6 cellular contexts compared by ENCODE assay signal in the genomic region with DNA sequence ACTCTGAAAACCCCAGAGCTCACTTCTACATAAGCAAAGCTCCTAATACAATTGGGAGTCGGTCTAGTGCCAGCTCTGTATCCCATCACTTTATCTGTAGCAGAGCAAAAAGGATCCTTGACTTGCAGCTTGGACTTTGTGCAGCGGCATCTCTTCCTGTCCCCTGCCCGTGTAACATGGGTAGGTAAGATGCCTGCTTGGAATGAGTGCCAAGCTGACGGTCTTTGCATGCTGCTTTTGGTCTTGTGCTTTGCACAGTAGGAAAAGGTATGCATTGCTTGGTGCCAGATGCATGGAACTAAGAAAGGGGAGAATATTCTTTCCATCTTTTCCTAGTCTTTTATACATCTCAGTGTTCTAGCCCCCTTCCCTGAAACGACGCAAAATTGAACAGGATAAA. TPM values are rescaled to one million over a fixed set of nuclear protein-coding genes. Genes with fewer than 3 reads are reported as not detected.
"Had no signal": no experiment of that assay in that cellular context is flagged by ENCODE, and none has a peak within 500 bp of the region (broad histone marks: within the 10 kb centered on the region; RNA-seq: fewer than 3 reads in every experiment).

No MANE protein-coding gene starts in this region.

- DNase-seq: GOT3, KG1 had no signal

- H3K4me3 ChIP-seq: GM23248, K562 had no signal

- H3K27ac ChIP-seq: GM23248, HL-60 had no signal

RNA-seq across cellular contexts. Expression of a gene that starts 37.7 kb away (rescaled TPM):
- total RNA-seq: K562 had no signal
- polyA plus RNA-seq: IMR-90, K562 had no signal
